25 cellular contexts compared by ENCODE assay signal in genomic region chr6:128560966-128561365, GRCh38.
"Had no signal": no experiment of that assay in that cellular context is flagged by ENCODE, and none has a peak within 500 bp of the region (broad histone marks: within the 10 kb centered on the region; RNA-seq: fewer than 3 reads in every experiment).

No MANE protein-coding gene starts in this region.

- H3K4me3 ChIP-seq: esophagus squamous epithelium, lung, mucosa of descending colon, neural progenitor cell, stomach, thyroid gland, vagina had no signal

- H3K4me2 ChIP-seq: neural progenitor cell had no signal

- H3K27me3 ChIP-seq: esophagus squamous epithelium, neural progenitor cell, stomach, thyroid gland, vagina had no signal

- H3K9me3 ChIP-seq: esophagus squamous epithelium, mucosa of descending colon, stomach, thyroid gland, vagina had no signal

- DNase-seq: cortex of kidney; effector memory CD8-positive, alpha-beta T cell; erythroblast; esophagus squamous epithelium; head of caudate nucleus; kidney; mesenchymal stem cell; mucosa of descending colon; naive thymus-derived CD4-positive, alpha-beta T cell; stimulated activated CD4-positive, alpha-beta T cell treated with anti-CD3 and anti-CD28 coated beads, Interleukin-2, amount 100 ng/mL, for 24 hours; stimulated activated CD4-positive, alpha-beta T cell treated with anti-CD3 and anti-CD28 coated beads, Interleukin-4, amount 100 ng/mL, for 24 hours; stimulated activated naive CD4-positive, alpha-beta T cell treated with Interleukin-2 at 50 U/mL for 16 hours; stomach; thyroid gland; trophoblast cell had no signal

- H3K4me3 Mint-ChIP-seq: effector memory CD8-positive, alpha-beta T cell; mesothelial cell of epicardium; naive thymus-derived CD4-positive, alpha-beta T cell; nephron; neural progenitor cell; stimulated activated effector memory CD8-positive, alpha-beta T cell treated with anti-CD3 and anti-CD28 coated beads, Interleukin-12 subunit alpha, Interleukin-12 subunit beta, amount 100 ng/mL, for 72 hours had no signal

- H3K9me3 Mint-ChIP-seq: effector memory CD8-positive, alpha-beta T cell; neural progenitor cell; stimulated activated effector memory CD8-positive, alpha-beta T cell treated with anti-CD3 and anti-CD28 coated beads, Interleukin-12 subunit alpha, Interleukin-12 subunit beta, amount 100 ng/mL, for 72 hours had no signal

- H3K27ac ChIP-seq: esophagus squamous epithelium, neural progenitor cell, parathyroid adenoma, stomach, thyroid gland, vagina had no signal

- H2AFZ ChIP-seq: neural progenitor cell, parathyroid adenoma had no signal

- H3K27ac Mint-ChIP-seq: effector memory CD8-positive, alpha-beta T cell; mesothelial cell of epicardium; naive thymus-derived CD4-positive, alpha-beta T cell; nephron; neural progenitor cell; progenitor cell of endocrine pancreas; stimulated activated effector memory CD8-positive, alpha-beta T cell treated with anti-CD3 and anti-CD28 coated beads, Interleukin-12 subunit alpha, Interleukin-12 subunit beta, amount 100 ng/mL, for 72 hours had no signal

- H3K9ac ChIP-seq: neural progenitor cell, parathyroid adenoma had no signal

- H3K4me1 Mint-ChIP-seq: naive thymus-derived CD4-positive, alpha-beta T cell; nephron; neural progenitor cell; stimulated activated effector memory CD8-positive, alpha-beta T cell treated with anti-CD3 and anti-CD28 coated beads, Interleukin-12 subunit alpha, Interleukin-12 subunit beta, amount 100 ng/mL, for 72 hours had no signal

- H3K4me1 ChIP-seq: esophagus squamous epithelium, neural progenitor cell, parathyroid adenoma, stomach, thyroid gland, vagina had no signal

- H3K36me3 Mint-ChIP-seq: mesothelial cell of epicardium; neural progenitor cell; stimulated activated effector memory CD8-positive, alpha-beta T cell treated with anti-CD3 and anti-CD28 coated beads, Interleukin-12 subunit alpha, Interleukin-12 subunit beta, amount 100 ng/mL, for 72 hours had no signal

- FAIRE-seq: endometrium, frontal cortex, kidney had no signal

- H3K79me2 ChIP-seq: parathyroid adenoma had no signal

- H3K36me3 ChIP-seq: esophagus squamous epithelium, neural progenitor cell, stomach, thyroid gland, vagina had no signal
